Comparison of ENCODE assay signal across 8 cellular contexts in genomic region chr4:94621491-94622080, GRCh38.
A peak's percentile ranks its signal among the peaks of the same experiment; 100 is the strongest.
DNase-seq lines count a peak whose midpoint lies in the region; ATAC-seq and TF ChIP-seq lines count a peak whose summit lies in the region.

No MANE protein-coding gene starts in this region.

- TF ChIP-seq CTCF in WI38 (IDR thresholded peaks at IDR 0.05; ENCODE audit: low read depth, low read length) (peak; percentile 46; the same call in 1 of the 2 replicates), tibial nerve (IDR thresholded peaks at IDR 0.05) (peak; percentile 67 to 85 (median 77))

- DNase-seq in NCI-H510A treated with DMSO at 0.1 percent for 48 hours (lab: John Stamatoyannopoulos, UW) (peak; percentile 68), NCI-H510A (lab: John Stamatoyannopoulos, UW) (no peak), KBM-7 (peak; percentile 47), iPS DF 4.7 (ENCODE audit: extremely low read depth, low spot score) (peak; percentile 19), tibial nerve (ENCODE audit: low spot score in 2 of 2) (peak in 1 of 2 donors; percentile 48)

- H3K4me3 ChIP-seq in WI38 (ENCODE audit: low read depth, low read length): no peak overlapping the region
- H3K4me3 ChIP-seq in tibial nerve: no peak overlapping the region

- H3K27ac ChIP-seq in tibial nerve: no peak overlapping the region

- H3K27me3 ChIP-seq in tibial nerve: no peaks in the 10 kb centered on the region

- in situ Hi-C loops in KBM-7 (cut with MboI; ENCODE audit: low pct_unique_long_range_greater_than_20kb, low sequenced_read_pairs): no loop called here

- TF ChIP-seq POLR2A in tibial nerve (IDR thresholded peaks at IDR 0.05): no peak

- peaks cover 0 to 22% (median 0%) of the 10 kb centered on the region in 4 donors for H3K4me1 ChIP-seq in tibial nerve

- ATAC-seq in GM19351 (IDR thresholded peaks at IDR 0.05; ENCODE audit: unreplicated experiment) (peak; percentile 85), HG02970 (IDR thresholded peaks at IDR 0.05; ENCODE audit: low FRiP score, unreplicated experiment) (no peak)

- 11 to 16% methylated on average over 6 of the region's 6 CpGs for WGBS in tibial nerve, 2 donors

- no peak for TF ChIP-seq EP300 in tibial nerve (IDR thresholded peaks at IDR 0.05)

- H3K9me3 ChIP-seq in tibial nerve: no peaks in the 10 kb centered on the region

- H3K36me3 ChIP-seq in tibial nerve: peaks cover 0 to 29% (median 6%) of the 10 kb centered on the region in 3 donors
